15 cellular contexts compared by ENCODE assay signal in the genomic region with DNA sequence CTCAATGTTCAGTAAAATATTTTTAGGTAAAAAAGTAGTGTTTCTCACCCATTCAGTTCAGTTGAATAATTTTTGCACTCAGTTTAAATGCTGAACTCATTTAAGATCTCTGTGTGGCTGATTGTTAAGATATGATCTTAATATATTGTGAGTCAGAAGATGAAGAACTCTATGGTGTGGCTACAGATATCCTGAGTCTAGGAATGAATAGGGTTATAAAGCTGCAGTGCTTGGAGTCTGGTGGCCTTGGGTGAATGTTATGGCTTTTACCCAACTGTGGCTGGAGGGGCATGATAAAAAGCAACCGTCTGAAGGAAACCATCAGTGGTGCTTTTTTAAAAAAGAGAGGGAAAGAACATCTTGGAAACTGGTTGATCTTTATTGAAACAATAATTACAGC.
DNase-seq lines count a peak whose midpoint lies in the region; ATAC-seq and TF ChIP-seq lines count a peak whose summit lies in the region.
"Had no signal": no experiment of that assay in that cellular context is flagged by ENCODE, and none has a peak within 500 bp of the region (broad histone marks: within the 10 kb centered on the region; RNA-seq: fewer than 3 reads in every experiment).

No MANE protein-coding gene starts in this region.

- H3K4me1 Mint-ChIP-seq in HFFc6 (ENCODE audit: low read depth) (peaks cover 14% of the 10 kb centered on the region), neural crest cell (no peaks in the 10 kb centered on the region), osteocyte (ENCODE audit: unreplicated experiment) (peaks cover 3% of the 10 kb centered on the region)
- no peaks in the 10 kb centered on the region for H3K4me1 Mint-ChIP-seq in activated T-helper 17 cell treated with anti-CD3 and anti-CD28 coated beads, Interleukin-2, amount 50 U/mL, for 72 hours
- H3K4me1 Mint-ChIP-seq in activated naive CD4-positive, alpha-beta T cell treated with anti-CD3 and anti-CD28 coated beads, Interleukin-2, amount 10 ng/mL, durations not matched to agents 7 days and 5 days = no peaks in the 10 kb centered on the region
- H3K4me1 Mint-ChIP-seq: CD4-positive, CD25-positive, alpha-beta regulatory T cell had no signal

- H3K36me3 Mint-ChIP-seq in HFFc6 (ENCODE audit: low read depth) = peaks cover 30% of the 10 kb centered on the region
- H3K36me3 Mint-ChIP-seq in neural crest cell (ENCODE audit: low read depth) = peaks cover 4% of the 10 kb centered on the region
- no peaks in the 10 kb centered on the region for H3K36me3 Mint-ChIP-seq in activated T-helper 17 cell treated with anti-CD3 and anti-CD28 coated beads, Interleukin-2, amount 50 U/mL, for 72 hours (ENCODE audit: low read depth)
- H3K36me3 Mint-ChIP-seq in activated naive CD4-positive, alpha-beta T cell treated with anti-CD3 and anti-CD28 coated beads, Interleukin-2, amount 10 ng/mL, durations not matched to agents 7 days and 5 days = no peaks in the 10 kb centered on the region
- H3K36me3 Mint-ChIP-seq in osteocyte (ENCODE audit: unreplicated experiment) = peaks cover 38% of the 10 kb centered on the region
- H3K36me3 Mint-ChIP-seq: CD4-positive, CD25-positive, alpha-beta regulatory T cell; CD8-positive, alpha-beta T cell had no signal

- ATAC-seq in activated T-helper 17 cell treated with anti-CD3 and anti-CD28 coated beads, Interleukin-2, amount 50 U/mL, for 72 hours (replicated peaks) = no peak
- ATAC-seq: CD8-positive, alpha-beta T cell; GM12878 had no signal

- H3K27ac Mint-ChIP-seq in HFFc6 = no peak overlapping the region; the same call in 1 of the 2 replicates
- peak overlapping the region; percentile 53 for H3K27ac Mint-ChIP-seq in neural crest cell (ENCODE audit: unreplicated experiment)
- H3K27ac Mint-ChIP-seq in activated T-helper 17 cell treated with anti-CD3 and anti-CD28 coated beads, Interleukin-2, amount 50 U/mL, for 72 hours = no peak overlapping the region
- no peak overlapping the region for H3K27ac Mint-ChIP-seq in activated naive CD4-positive, alpha-beta T cell treated with anti-CD3 and anti-CD28 coated beads, Interleukin-2, amount 10 ng/mL, durations not matched to agents 7 days and 5 days
- H3K27ac Mint-ChIP-seq in osteocyte (ENCODE audit: unreplicated experiment) = no peak overlapping the region
- H3K27ac Mint-ChIP-seq: CD4-positive, CD25-positive, alpha-beta regulatory T cell; CD8-positive, alpha-beta T cell had no signal

- DNase-seq in HFFc6 (peak; percentile 36), RPMI7951 (ENCODE audit: low read depth) (peak; percentile 19), neural crest cell (ENCODE audit: low read depth, low spot score) (no peak), osteocyte (ENCODE audit: extremely low spot score, unreplicated experiment) (no peak)
- no peak for DNase-seq in activated naive CD4-positive, alpha-beta T cell treated with anti-CD3 and anti-CD28 coated beads, Interleukin-2, amount 10 ng/mL, durations not matched to agents 7 days and 5 days
- DNase-seq: Caco-2; CD4-positive, CD25-positive, alpha-beta regulatory T cell; CD8-positive, alpha-beta T cell; DMS153; DND-41; EL; GDM1; GOT3 had no signal

- H3K4me3 Mint-ChIP-seq in HFFc6 (no peak overlapping the region), neural crest cell (no peak overlapping the region), osteocyte (ENCODE audit: unreplicated experiment) (no peak overlapping the region)
- H3K4me3 Mint-ChIP-seq in activated T-helper 17 cell treated with anti-CD3 and anti-CD28 coated beads, Interleukin-2, amount 50 U/mL, for 72 hours = no peak overlapping the region
- no peak overlapping the region for H3K4me3 Mint-ChIP-seq in activated naive CD4-positive, alpha-beta T cell treated with anti-CD3 and anti-CD28 coated beads, Interleukin-2, amount 10 ng/mL, durations not matched to agents 7 days and 5 days
- H3K4me3 Mint-ChIP-seq: CD4-positive, CD25-positive, alpha-beta regulatory T cell; CD8-positive, alpha-beta T cell had no signal

- H3K27me3 Mint-ChIP-seq in HFFc6 (ENCODE audit: insufficient read depth) (no peaks in the 10 kb centered on the region), neural crest cell (ENCODE audit: low read depth) (no peaks in the 10 kb centered on the region), osteocyte (ENCODE audit: unreplicated experiment) (no peaks in the 10 kb centered on the region)
- no peaks in the 10 kb centered on the region for H3K27me3 Mint-ChIP-seq in activated T-helper 17 cell treated with anti-CD3 and anti-CD28 coated beads, Interleukin-2, amount 50 U/mL, for 72 hours
- no peaks in the 10 kb centered on the region for H3K27me3 Mint-ChIP-seq in activated naive CD4-positive, alpha-beta T cell treated with anti-CD3 and anti-CD28 coated beads, Interleukin-2, amount 10 ng/mL, durations not matched to agents 7 days and 5 days
- H3K27me3 Mint-ChIP-seq: CD4-positive, CD25-positive, alpha-beta regulatory T cell had no signal

- CTCF ChIA-PET in activated naive CD4-positive, alpha-beta T cell treated with anti-CD3 and anti-CD28 coated beads, Interleukin-2, amount 10 ng/mL, durations not matched to agents 7 days and 5 days (lab: Charles Lee) = no interaction called here

- TF ChIP-seq CTCF in HFFc6 (IDR thresholded peaks at IDR 0.05) (no peak), neural crest cell (conservative IDR thresholded peaks at IDR 0.05) (no peak), osteocyte (IDR thresholded peaks at IDR 0.05) (no peak)

- H3K9me3 Mint-ChIP-seq in HFFc6 (no peaks in the 10 kb centered on the region), neural crest cell (no peaks in the 10 kb centered on the region), osteocyte (ENCODE audit: unreplicated experiment) (no peaks in the 10 kb centered on the region)
- H3K9me3 Mint-ChIP-seq in activated T-helper 17 cell treated with anti-CD3 and anti-CD28 coated beads, Interleukin-2, amount 50 U/mL, for 72 hours = no peaks in the 10 kb centered on the region
- H3K9me3 Mint-ChIP-seq in activated naive CD4-positive, alpha-beta T cell treated with anti-CD3 and anti-CD28 coated beads, Interleukin-2, amount 10 ng/mL, durations not matched to agents 7 days and 5 days = no peaks in the 10 kb centered on the region
- H3K9me3 Mint-ChIP-seq: CD8-positive, alpha-beta T cell had no signal

Comparison
In these comparisons a context has a peak if more than half of its experiments do, and no peak if none do; other contexts are left out.
1. DNase-seq: peak in HFFc6 (single experiment) and RPMI7951 (single experiment); none in neural crest cell (single experiment), activated naive CD4-positive, alpha-beta T cell treated with anti-CD3 and anti-CD28 coated beads, Interleukin-2, amount 10 ng/mL, durations not matched to agents 7 days and 5 days (single experiment) and osteocyte (single experiment).